ENCODE assay signal across 1 cellular context in the genomic region with DNA sequence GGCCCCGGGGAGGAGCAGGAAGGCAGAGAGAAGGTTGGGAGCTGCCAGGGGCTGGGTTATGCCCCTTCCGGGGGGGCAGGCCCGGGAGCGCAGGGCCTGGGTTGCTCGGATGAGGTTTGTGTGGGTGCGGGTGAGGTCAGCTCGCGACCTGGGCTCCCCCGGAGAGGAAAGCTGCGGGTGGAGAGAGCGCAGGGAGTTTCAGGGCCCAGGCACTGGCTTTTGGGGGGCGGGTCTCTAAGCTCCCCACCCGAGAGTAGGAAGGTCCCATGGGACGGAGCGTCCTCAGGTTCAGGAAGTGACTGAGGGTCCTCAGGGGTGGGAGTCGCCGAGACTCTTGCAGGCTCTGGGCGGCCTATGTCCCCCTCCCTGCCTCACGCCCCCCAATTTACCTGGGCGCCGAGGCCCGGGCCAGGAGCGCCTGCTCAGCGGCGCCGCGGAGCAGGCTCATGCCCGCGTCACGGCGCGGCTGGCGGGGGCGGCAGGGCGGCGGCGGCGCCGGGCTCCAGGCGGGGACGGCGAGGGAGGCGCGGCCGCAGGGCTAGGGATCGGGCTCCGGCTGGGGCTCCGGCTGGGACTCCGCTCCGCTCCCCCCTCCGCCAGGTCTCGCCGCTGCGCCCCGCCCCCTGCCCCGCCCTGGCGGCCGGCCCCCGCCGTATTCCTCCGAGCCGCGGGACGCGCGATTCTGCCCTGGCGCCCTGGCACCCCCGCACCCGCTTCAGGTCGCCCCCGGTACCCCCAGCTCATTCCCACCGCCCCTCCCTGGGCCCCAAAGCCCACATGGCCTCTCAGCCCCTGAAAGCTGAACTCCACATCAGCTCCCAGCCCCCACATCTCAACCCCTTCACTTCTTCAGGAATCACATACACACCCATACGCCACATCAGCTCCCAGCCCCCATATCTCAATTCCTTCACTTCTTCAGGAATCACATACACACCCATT.
TF ChIP-seq lines count a peak whose summit lies in the region.

DOK4 (minus strand) TSS at position 578 of the 942 bp plus-strand sequence. CDS start 6,986 bp downstream, outside the sequence.

TF ChIP-seq in K562, 482 proteins besides CTCF, POLR2A, EP300 and RAD21 (continued from another document and continues in another):
- TF ChIP-seq, protein P1, sequence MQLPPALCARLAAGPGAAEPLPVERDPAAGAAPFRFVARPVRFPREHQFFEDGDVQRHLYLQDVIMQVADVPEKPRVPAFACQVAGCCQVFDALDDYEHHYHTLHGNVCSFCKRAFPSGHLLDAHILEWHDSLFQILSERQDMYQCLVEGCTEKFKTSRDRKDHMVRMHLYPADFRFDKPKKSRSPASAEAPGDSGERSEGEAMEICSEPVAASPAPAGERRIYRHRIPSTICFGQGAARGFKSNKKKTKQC (CRISPR knock-in tag; IDR thresholded peaks at IDR 0.05) = 0 out of 2 replicates have a peak, but pooled peaks have one; percentile 58
- TF ChIP-seq ZNF764 (CRISPR knock-in tag; IDR thresholded peaks at IDR 0.05; ENCODE audit: low read depth) = no peak
- TF ChIP-seq, protein P2, sequence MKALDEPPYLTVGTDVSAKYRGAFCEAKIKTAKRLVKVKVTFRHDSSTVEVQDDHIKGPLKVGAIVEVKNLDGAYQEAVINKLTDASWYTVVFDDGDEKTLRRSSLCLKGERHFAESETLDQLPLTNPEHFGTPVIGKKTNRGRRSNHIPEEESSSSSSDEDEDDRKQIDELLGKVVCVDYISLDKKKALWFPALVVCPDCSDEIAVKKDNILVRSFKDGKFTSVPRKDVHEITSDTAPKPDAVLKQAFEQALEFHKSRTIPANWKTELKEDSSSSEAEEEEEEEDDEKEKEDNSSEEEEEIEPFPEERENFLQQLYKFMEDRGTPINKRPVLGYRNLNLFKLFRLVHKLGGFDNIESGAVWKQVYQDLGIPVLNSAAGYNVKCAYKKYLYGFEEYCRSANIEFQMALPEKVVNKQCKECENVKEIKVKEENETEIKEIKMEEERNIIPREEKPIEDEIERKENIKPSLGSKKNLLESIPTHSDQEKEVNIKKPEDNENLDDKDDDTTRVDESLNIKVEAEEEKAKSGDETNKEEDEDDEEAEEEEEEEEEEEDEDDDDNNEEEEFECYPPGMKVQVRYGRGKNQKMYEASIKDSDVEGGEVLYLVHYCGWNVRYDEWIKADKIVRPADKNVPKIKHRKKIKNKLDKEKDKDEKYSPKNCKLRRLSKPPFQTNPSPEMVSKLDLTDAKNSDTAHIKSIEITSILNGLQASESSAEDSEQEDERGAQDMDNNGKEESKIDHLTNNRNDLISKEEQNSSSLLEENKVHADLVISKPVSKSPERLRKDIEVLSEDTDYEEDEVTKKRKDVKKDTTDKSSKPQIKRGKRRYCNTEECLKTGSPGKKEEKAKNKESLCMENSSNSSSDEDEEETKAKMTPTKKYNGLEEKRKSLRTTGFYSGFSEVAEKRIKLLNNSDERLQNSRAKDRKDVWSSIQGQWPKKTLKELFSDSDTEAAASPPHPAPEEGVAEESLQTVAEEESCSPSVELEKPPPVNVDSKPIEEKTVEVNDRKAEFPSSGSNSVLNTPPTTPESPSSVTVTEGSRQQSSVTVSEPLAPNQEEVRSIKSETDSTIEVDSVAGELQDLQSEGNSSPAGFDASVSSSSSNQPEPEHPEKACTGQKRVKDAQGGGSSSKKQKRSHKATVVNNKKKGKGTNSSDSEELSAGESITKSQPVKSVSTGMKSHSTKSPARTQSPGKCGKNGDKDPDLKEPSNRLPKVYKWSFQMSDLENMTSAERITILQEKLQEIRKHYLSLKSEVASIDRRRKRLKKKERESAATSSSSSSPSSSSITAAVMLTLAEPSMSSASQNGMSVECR (CRISPR knock-in tag; IDR thresholded peaks at IDR 0.05) = 0 out of 2 replicates have a peak, but pooled peaks have one; percentile 55
- TF ChIP-seq CHCHD3 (CRISPR knock-in tag; IDR thresholded peaks at IDR 0.05) = no peak
- no peak for TF ChIP-seq LARP7 (IDR thresholded peaks at IDR 0.05)
- TF ChIP-seq BCOR (IDR thresholded peaks at IDR 0.05) = no peak
- no peak for TF ChIP-seq TEAD2 (tag; IDR thresholded peaks at IDR 0.05)
- peak; percentile 38 to 66; a peak in 3 of 4 replicates for TF ChIP-seq NRF1 (conservative IDR thresholded peaks at IDR 0.05 in 1 of 2, IDR thresholded peaks at IDR 0.05 in 1 of 2)
- TF ChIP-seq HDAC6 (IDR thresholded peaks at IDR 0.05; ENCODE audit: low read depth, low read length) = no peak
- TF ChIP-seq, protein P3, sequence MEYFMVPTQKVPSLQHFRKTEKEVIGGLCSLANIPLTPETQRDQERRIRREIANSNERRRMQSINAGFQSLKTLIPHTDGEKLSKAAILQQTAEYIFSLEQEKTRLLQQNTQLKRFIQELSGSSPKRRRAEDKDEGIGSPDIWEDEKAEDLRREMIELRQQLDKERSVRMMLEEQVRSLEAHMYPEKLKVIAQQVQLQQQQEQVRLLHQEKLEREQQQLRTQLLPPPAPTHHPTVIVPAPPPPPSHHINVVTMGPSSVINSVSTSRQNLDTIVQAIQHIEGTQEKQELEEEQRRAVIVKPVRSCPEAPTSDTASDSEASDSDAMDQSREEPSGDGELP (CRISPR knock-in tag; IDR thresholded peaks at IDR 0.05; ENCODE audit: borderline replicate concordance) = peak; percentile 35; the same call in 1 of the 2 replicates
- no peak for TF ChIP-seq EHMT2 (IDR thresholded peaks at IDR 0.05)
- no peak for TF ChIP-seq ATF1 (CRISPR knock-in tag; IDR thresholded peaks at IDR 0.05)
- 0 out of 2 replicates have a peak, but pooled peaks have one; percentile 27 for TF ChIP-seq ATF1 (tag; IDR thresholded peaks at IDR 0.05)
- TF ChIP-seq, protein P4, sequence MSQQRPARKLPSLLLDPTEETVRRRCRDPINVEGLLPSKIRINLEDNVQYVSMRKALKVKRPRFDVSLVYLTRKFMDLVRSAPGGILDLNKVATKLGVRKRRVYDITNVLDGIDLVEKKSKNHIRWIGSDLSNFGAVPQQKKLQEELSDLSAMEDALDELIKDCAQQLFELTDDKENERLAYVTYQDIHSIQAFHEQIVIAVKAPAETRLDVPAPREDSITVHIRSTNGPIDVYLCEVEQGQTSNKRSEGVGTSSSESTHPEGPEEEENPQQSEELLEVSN (IDR thresholded peaks at IDR 0.05; ENCODE audit: borderline replicate concordance in 1 of 2, extremely low read depth in 1 of 2, insufficient read depth in 1 of 2, insufficient read length in 1 of 2, low read depth in 1 of 2, low read length in 1 of 2, poor library complexity in 1 of 2, severe bottlenecking in 1 of 2) = peak in 1 of 2 experiments; percentile 81
- peak; percentile 23; the same call in 1 of the 2 replicates for TF ChIP-seq ZFX (CRISPR knock-in tag; IDR thresholded peaks at IDR 0.05)
- TF ChIP-seq PCBP1 (IDR thresholded peaks at IDR 0.05; ENCODE audit: low read depth, low read length, poor library complexity, severe bottlenecking) = peak; percentile 20
- TF ChIP-seq CTBP1 (IDR thresholded peaks at IDR 0.05; ENCODE audit: borderline replicate concordance) = peak; percentile 55; the same call in 1 of the 2 replicates
- TF ChIP-seq EWSR1 (IDR thresholded peaks at IDR 0.05; ENCODE audit: borderline replicate concordance, low read depth, partially characterized antibody) = no peak
- no peak for TF ChIP-seq RBM22 (IDR thresholded peaks at IDR 0.05; ENCODE audit: low read depth, low read length, poor library complexity, severe bottlenecking)
- peak; percentile 92 for TF ChIP-seq SMAD4 (CRISPR knock-in tag; conservative IDR thresholded peaks at IDR 0.05)
- TF ChIP-seq PML (IDR thresholded peaks at IDR 0.05; ENCODE audit: low read length) = no peak
- peak; percentile 38 for TF ChIP-seq SAP30 (IDR thresholded peaks at IDR 0.05; ENCODE audit: borderline replicate concordance, insufficient read depth, low read depth, low read length, poor library complexity, severe bottlenecking)
- 0 out of 2 replicates have a peak, but pooled peaks have one; percentile 25 for TF ChIP-seq ELF1 (tag; IDR thresholded peaks at IDR 0.05)
- TF ChIP-seq L3MBTL2 (IDR thresholded peaks at IDR 0.05) = peak; percentile 33; the same call in 1 of the 2 replicates
- TF ChIP-seq, protein P5, sequence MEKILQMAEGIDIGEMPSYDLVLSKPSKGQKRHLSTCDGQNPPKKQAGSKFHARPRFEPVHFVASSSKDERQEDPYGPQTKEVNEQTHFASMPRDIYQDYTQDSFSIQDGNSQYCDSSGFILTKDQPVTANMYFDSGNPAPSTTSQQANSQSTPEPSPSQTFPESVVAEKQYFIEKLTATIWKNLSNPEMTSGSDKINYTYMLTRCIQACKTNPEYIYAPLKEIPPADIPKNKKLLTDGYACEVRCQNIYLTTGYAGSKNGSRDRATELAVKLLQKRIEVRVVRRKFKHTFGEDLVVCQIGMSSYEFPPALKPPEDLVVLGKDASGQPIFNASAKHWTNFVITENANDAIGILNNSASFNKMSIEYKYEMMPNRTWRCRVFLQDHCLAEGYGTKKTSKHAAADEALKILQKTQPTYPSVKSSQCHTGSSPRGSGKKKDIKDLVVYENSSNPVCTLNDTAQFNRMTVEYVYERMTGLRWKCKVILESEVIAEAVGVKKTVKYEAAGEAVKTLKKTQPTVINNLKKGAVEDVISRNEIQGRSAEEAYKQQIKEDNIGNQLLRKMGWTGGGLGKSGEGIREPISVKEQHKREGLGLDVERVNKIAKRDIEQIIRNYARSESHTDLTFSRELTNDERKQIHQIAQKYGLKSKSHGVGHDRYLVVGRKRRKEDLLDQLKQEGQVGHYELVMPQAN (IDR thresholded peaks at IDR 0.05; ENCODE audit: borderline replicate concordance) = no peak
- TF ChIP-seq ERF (CRISPR knock-in tag; IDR thresholded peaks at IDR 0.05) = 0 out of 2 replicates have a peak, but pooled peaks have one; percentile 28
- 0 out of 2 replicates have a peak, but pooled peaks have one; percentile 38 for TF ChIP-seq RBFOX2 (IDR thresholded peaks at IDR 0.05; ENCODE audit: low read depth, low read length)
- TF ChIP-seq JUND (IDR thresholded peaks at IDR 0.05; ENCODE audit: borderline replicate concordance, low read depth, low read length) = no peak
- TF ChIP-seq JUND (tag; IDR thresholded peaks at IDR 0.05; ENCODE audit: borderline replicate concordance, low read depth, low read length) = no peak
- peak; percentile 97 for TF ChIP-seq CHD7 (IDR thresholded peaks at IDR 0.05; ENCODE audit: low read depth, low read length)
- TF ChIP-seq YBX1 (IDR thresholded peaks at IDR 0.05) = no peak
- no peak for TF ChIP-seq RCOR1 (IDR thresholded peaks at IDR 0.05; ENCODE audit: borderline replicate concordance in 1 of 2, low read depth in 2 of 2, low read length in 2 of 2)
